26 cellular contexts compared by ENCODE assay signal in genomic region chr4:73448448-73449203, GRCh38. TPM values are rescaled to one million over a fixed set of nuclear protein-coding genes. Genes with fewer than 3 reads are reported as not detected.
"Had no signal": no experiment of that assay in that cellular context is flagged by ENCODE, and none has a peak within 500 bp of the region (broad histone marks: within the 10 kb centered on the region; RNA-seq: fewer than 3 reads in every experiment).

No MANE protein-coding gene starts in this region.

- H3K4me2 ChIP-seq: KMS-11 had no signal

- H3K4me3 Mint-ChIP-seq: IgD-negative memory B cell had no signal

- H3K4me1 Mint-ChIP-seq: IgD-negative memory B cell had no signal

- H3K9ac ChIP-seq: KMS-11 had no signal

- FAIRE-seq: K562 had no signal

- H3K27ac ChIP-seq: KMS-11, SJSA1, SK-N-MC had no signal

- H3K36me3 Mint-ChIP-seq: IgD-negative memory B cell had no signal

- H3K9me3 ChIP-seq: SJSA1 had no signal

- DNase-seq: Kasumi-1; MM.1S; NCI-H1092 treated with DMSO at 0.1 percent for 48 hours; NCI-H1436; NCI-H187 treated with DMSO at 0.1 percent for 48 hours; NCI-H2029 treated with DMSO at 0.1 percent for 48 hours; NCI-H2171 treated with DMSO at 0.1 percent for 48 hours; NCI-H345; NCI-H446 treated with DMSO at 0.1 percent for 48 hours; NCI-H510A treated with DMSO at 0.1 percent for 48 hours; NCI-H69; NCI-H774; NK-92 treated with Interleukin-12 subunit alpha and Interleukin-12 subunit beta, amount 100 ng/mL, for 24 hours; SHP77 treated with DMSO at 0.1 percent for 48 hours had no signal

- H3K9me3 Mint-ChIP-seq: IgD-negative memory B cell had no signal

- H3K36me3 ChIP-seq: SJSA1 had no signal

- H3K27ac Mint-ChIP-seq: IgD-negative memory B cell had no signal

- H3K4me3 ChIP-seq: K562, SJSA1, SK-N-MC had no signal

- ATAC-seq: K562, Panc1, Right ventricle myocardium inferior had no signal

RNA-seq across cellular contexts. Expression of gene AFP, which starts 12.6 kb away (rescaled TPM):
- total RNA-seq: OCI-LY7, Right ventricle myocardium inferior had no signal
- polyA plus RNA-seq: IgD-negative memory B cell had no signal

RNA-seq across cellular contexts. Expression of gene AFM, which starts 32.9 kb away (rescaled TPM):
- total RNA-seq: HT1080, OCI-LY7, PC-3, Right ventricle myocardium inferior, SJSA1 had no signal
- polyA plus RNA-seq: IgD-negative memory B cell had no signal

RNA-seq across cellular contexts. Expression of gene ALB, which starts 44.5 kb away (rescaled TPM):
- total RNA-seq: M059J, OCI-LY7, Right ventricle myocardium inferior, RPMI7951, SJSA1 had no signal
- polyA plus RNA-seq: IgD-negative memory B cell had no signal
